11 cellular contexts compared by ENCODE assay signal in genomic region chr7:16604054-16604453, GRCh38. TPM values are rescaled to one million over a fixed set of nuclear protein-coding genes. Genes with fewer than 3 reads are reported as not detected.
DNase-seq lines count a peak whose midpoint lies in the region; ATAC-seq, FAIRE-seq and TF ChIP-seq lines count a peak whose summit lies in the region.
"Had no signal": no experiment of that assay in that cellular context is flagged by ENCODE, and none has a peak within 500 bp of the region (broad histone marks: within the 10 kb centered on the region; RNA-seq: fewer than 3 reads in every experiment).

No MANE protein-coding gene starts in this region.

- BruUV-seq in GM12878 (replicated peaks; lab: Mats Ljungman, UMichigan), result no TSS peak

- 46% methylated on average over 3 of the region's 3 CpGs for WGBS in GM12878 (ENCODE audit: insufficient coverage, insufficient replicate concordance, low lambda C conversion rate, missing lambda C conversion rate)

- TF ChIP-seq CTCF in AG09319 (IDR thresholded peaks at IDR 0.05; ENCODE audit: low read depth, low read length), result peak; percentile 15
- TF ChIP-seq CTCF in GM12878 (IDR thresholded peaks at IDR 0.05 in 2 of 3, conservative IDR thresholded peaks at IDR 0.05 in 1 of 3; ENCODE audit: control insufficient read depth in 2 of 3, extremely low read depth in 1 of 3, insufficient read depth in 1 of 3, low read depth in 3 of 3, low read length in 3 of 3), result peak in 2 of 3 experiments; percentile 10; a peak in 1 of 6 replicates
- no peak for TF ChIP-seq CTCF in left lung (IDR thresholded peaks at IDR 0.05)

- CTCF ChIA-PET in GM12878 (lab: Yijun Ruan, JAX), result no interaction called here

- no peak overlapping the region for H3K4me2 ChIP-seq in GM12878 (ENCODE audit: control insufficient read depth, insufficient read depth)

- no peak for TF ChIP-seq EP300 in Ishikawa (IDR thresholded peaks at IDR 0.05; ENCODE audit: borderline replicate concordance)
- no peak for TF ChIP-seq EP300 in GM12878 (IDR thresholded peaks at IDR 0.05; ENCODE audit: borderline replicate concordance in 1 of 2, control insufficient read depth in 1 of 2, low read depth in 2 of 2, low read length in 2 of 2)

- H3K27ac ChIP-seq in GM12878 (ENCODE audit: control insufficient read depth, insufficient read depth) (no peak overlapping the region), left lung (no peak overlapping the region)
- H3K27ac ChIP-seq: SJCRH30 had no signal

- FAIRE-seq in GM12878 (lab: Jason Lieb, UNC), result no peak

- H3K9ac ChIP-seq in GM12878 (ENCODE audit: control insufficient read depth, insufficient read depth, low read length), result no peak overlapping the region

- peak; percentile 38; the same call in 1 of the 2 replicates for TF ChIP-seq RAD21 in Ishikawa (IDR thresholded peaks at IDR 0.05; ENCODE audit: low read depth)
- 0 out of 2 replicates have a peak, but pooled peaks have one; percentile 26 for TF ChIP-seq RAD21 in GM12878 (IDR thresholded peaks at IDR 0.05; ENCODE audit: insufficient read depth, low read depth, low read length)

- 0 out of 2 replicates have a peak, but pooled peaks cover 2% of the 10 kb centered on the region for H4K20me1 ChIP-seq in GM12878 (ENCODE audit: control insufficient read depth, insufficient read depth)

- no peak for TF ChIP-seq POLR2A in GM12878 (IDR thresholded peaks at IDR 0.05; ENCODE audit: low read depth, low read length)

- SMC1A ChIA-PET in GM12878 (lab: Charles Lee; ENCODE audit: uncharacterized antibody, unreplicated experiment), result no interaction called here

- in situ Hi-C loops in GM12878 (cut with MboI), result no loop called here

- RAD21 ChIA-PET in GM12878 (lab: Charles Lee; ENCODE audit: unreplicated experiment), result no interaction called here

- intact Hi-C loops in GM12878 (cut with micrococcal nuclease; ENCODE audit: unreplicated experiment), result loop anchor here (5.0 kb wide), 1 partner anchor 313 kb away; no protein-coding TSS in a partner anchor
- intact Hi-C loops in left lung (cut with DNase I), result no loop called here

- H3K4me3 ChIP-seq in GM12878 (no peak overlapping the region), left lung (no peak overlapping the region)
- H3K4me3 ChIP-seq: SJCRH30 had no signal

- ATAC-seq in GM12878 (no peak), left lung (peak; percentile 23), HG02938 (IDR thresholded peaks at IDR 0.05; ENCODE audit: unreplicated experiment) (no peak)
- ATAC-seq: activated T-helper 17 cell treated with anti-CD3 and anti-CD28 coated beads, Interleukin-2, amount 50 U/mL, for 72 hours had no signal

- no peak overlapping the region for H2AFZ ChIP-seq in GM12878 (ENCODE audit: control insufficient read depth, low read depth, low read length)

- no peak for DNase-seq in AG09319 (ENCODE audit: extremely low read depth, low read depth)
- no peak for DNase-seq in GM12878 (ENCODE audit: low read depth, low spot score)
- no peak for DNase-seq in left lung
- no peak for DNase-seq in NCI-H345 treated with DMSO at 0.1 percent for 48 hours (lab: John Stamatoyannopoulos, UW; ENCODE audit: unreplicated experiment)
- no peak for DNase-seq in COLO829 (ENCODE audit: low spot score)
- DNase-seq in KG1 (lab: John Stamatoyannopoulos, UW), result no peak
- DNase-seq: NCI-H2081 treated with DMSO at 0.1 percent for 48 hours, SJCRH30 had no signal

- H3K36me3 ChIP-seq in GM12878 (ENCODE audit: control insufficient read depth in 2 of 2, insufficient read depth in 2 of 2, low read length in 1 of 2), result no peaks in the 10 kb centered on the region
- H3K36me3 ChIP-seq in left lung, result peaks cover 0 to 85% of the 10 kb centered on the region in 2 donors

- POLR2A ChIA-PET in GM12878 (lab: Charles Lee), result no interaction called here

- no peaks in the 10 kb centered on the region for H3K79me2 ChIP-seq in GM12878 (ENCODE audit: control insufficient read depth, insufficient read depth, low read length)

- H3K9me3 ChIP-seq in GM12878 (replicated peaks; ENCODE audit: control insufficient read depth, insufficient read depth, low read length), result no peaks in the 10 kb centered on the region
- no peaks in the 10 kb centered on the region for H3K9me3 ChIP-seq in left lung
- H3K9me3 ChIP-seq: SJCRH30 had no signal

- no peaks in the 10 kb centered on the region for H3K4me1 ChIP-seq in GM12878 (ENCODE audit: control insufficient read depth, insufficient read depth, low read length)
- no peaks in the 10 kb centered on the region for H3K4me1 ChIP-seq in left lung
- H3K4me1 ChIP-seq: SJCRH30 had no signal

- H3K27me3 ChIP-seq in GM12878 (replicated peaks in 1 of 2; ENCODE audit: control insufficient read depth in 2 of 2, insufficient read depth in 2 of 2, low read length in 1 of 2) (no peaks in the 10 kb centered on the region), left lung (no peaks in the 10 kb centered on the region)
- H3K27me3 ChIP-seq: SJCRH30 had no signal

TF ChIP-seq in Ishikawa, 13 proteins besides CTCF, POLR2A, EP300 and RAD21:
- no peak for TF ChIP-seq USF1 (IDR thresholded peaks at IDR 0.05)
- TF ChIP-seq YY1 (IDR thresholded peaks at IDR 0.05; ENCODE audit: low read depth), result no peak
- no peak for TF ChIP-seq FOXM1 (IDR thresholded peaks at IDR 0.05; ENCODE audit: borderline replicate concordance, low read depth)
- TF ChIP-seq ZBTB7A (IDR thresholded peaks at IDR 0.05; ENCODE audit: low read depth), result no peak
- no peak for TF ChIP-seq TAF1 (IDR thresholded peaks at IDR 0.05; ENCODE audit: low read depth)
- TF ChIP-seq CREB1 (IDR thresholded peaks at IDR 0.05; ENCODE audit: low read depth), result no peak
TF ChIP-seq in Ishikawa: peak in this region for 0.

TF ChIP-seq in GM12878, 131 proteins besides CTCF, POLR2A, EP300 and RAD21 (continues in another document):
- TF ChIP-seq BACH1 (IDR thresholded peaks at IDR 0.05; ENCODE audit: borderline replicate concordance), result no peak
- TF ChIP-seq ZBTB33 (IDR thresholded peaks at IDR 0.05), result no peak
- no peak for TF ChIP-seq PAX5 (IDR thresholded peaks at IDR 0.05; ENCODE audit: borderline replicate concordance, low read depth, low read length)
- TF ChIP-seq SMARCA5 (IDR thresholded peaks at IDR 0.05), result no peak
- no peak for TF ChIP-seq ZNF274 (IDR thresholded peaks at IDR 0.05; ENCODE audit: insufficient read depth, insufficient read length)
- no peak for TF ChIP-seq BCL11A (IDR thresholded peaks at IDR 0.05; ENCODE audit: low read depth, low read length)
- TF ChIP-seq EZH2 (IDR thresholded peaks at IDR 0.05; ENCODE audit: borderline replicate concordance, control insufficient read depth, low read depth, low read length), result no peak
- TF ChIP-seq POLR2AphosphoS5 (IDR thresholded peaks at IDR 0.05; ENCODE audit: low read length), result no peak

RNA-seq across cellular contexts. Expression of gene ANKMY2, which starts 41.5 kb away (rescaled TPM):
- total RNA-seq in GM12878 (2013; cell fraction: nucleolus; rRNA removed), result not detected in 2 replicates
- total RNA-seq in GM12878 (2014; rRNA removed) (0.11 and 0.16 TPM in 2 replicates), GM12878 (2014; rRNA removed; fragmentation: Illumina TruSeq; extraction: Trizol) (0.32 and 0.45 TPM in 2 replicates), GM12878 (2021) (0.33 and 0.37 TPM in 2 replicates), left lung (10 to 100 TPM; 11.8 to 12.2 TPM)
- 1.0 TPM for polyA plus RNA-seq in GM12878 (2011; ENCODE audit: low read depth)
- polyA plus RNA-seq in GM12878 (2011; rRNA removed) (0.12 and 0.14 TPM in 2 replicates), GM12878 (2014; fragmentation: Illumina TruSeq; extraction: Trizol) (0.28 and 0.36 TPM in 2 replicates), GM12878 (2014; fragmentation: Nextera tagmentation; extraction: Ambion mirVana) (under 1 TPM; 0.31 to 0.37 TPM), GM12878 (2014; rRNA removed) (0.10 and 0.25 TPM in 2 replicates), GM12878 (2016; fragmentation: Nextera tagmentation; extraction: Ambion mirVana) (under 1 TPM; 0.28 to 0.48 TPM)
- 0.04 and 0.12 TPM in 2 replicates for polyA plus RNA-seq in GM12878 (2011; cell fraction: cytosol; rRNA removed)
- 0.13 and 0.18 TPM in 2 replicates for polyA plus RNA-seq in GM12878 (2011; cell fraction: nucleus; rRNA removed)
- 1.1 and 1.2 TPM in 2 replicates for polyA plus RNA-seq in GM12878 (2012)
- 0.26 and 0.37 TPM in 2 replicates for polyA minus RNA-seq in GM12878 (2011; rRNA and poly(A)+ RNA removed)
- polyA minus RNA-seq in GM12878 (2011; cell fraction: cytosol; rRNA and poly(A)+ RNA removed), result not detected in 2 replicates
- polyA minus RNA-seq in GM12878 (2011; cell fraction: nucleus; rRNA and poly(A)+ RNA removed), result not detected in 2 replicates

RNA-seq across cellular contexts. Expression of gene BZW2, which starts 41.9 kb away (rescaled TPM):
- total RNA-seq in GM12878 (2013; cell fraction: nucleolus; rRNA removed), result 0.22 and 0.52 TPM in 2 replicates
- total RNA-seq in GM12878 (2014; rRNA removed) (1.3 TPM in 2 replicates), GM12878 (2014; rRNA removed; fragmentation: Illumina TruSeq; extraction: Trizol) (1.2 and 2.5 TPM in 2 replicates), GM12878 (2021) (1.6 and 2.4 TPM in 2 replicates), left lung (10 to 100 TPM; 39.7 to 50.8 TPM)
- 5.2 TPM for polyA plus RNA-seq in GM12878 (2011; ENCODE audit: low read depth)
- polyA plus RNA-seq in GM12878 (2011; rRNA removed) (2.3 and 3.1 TPM in 2 replicates), GM12878 (2014; fragmentation: Illumina TruSeq; extraction: Trizol) (3.1 and 5.7 TPM in 2 replicates), GM12878 (2014; fragmentation: Nextera tagmentation; extraction: Ambion mirVana) (1 to 10 TPM; 3.8 to 3.9 TPM), GM12878 (2014; rRNA removed) (1.7 and 1.8 TPM in 2 replicates), GM12878 (2016; fragmentation: Nextera tagmentation; extraction: Ambion mirVana) (1 to 10 TPM; 5.8 to 6.8 TPM)
- 2.9 TPM in 2 replicates for polyA plus RNA-seq in GM12878 (2011; cell fraction: cytosol; rRNA removed)
- 1.8 and 1.9 TPM in 2 replicates for polyA plus RNA-seq in GM12878 (2011; cell fraction: nucleus; rRNA removed)
- 6.8 and 7.7 TPM in 2 replicates for polyA plus RNA-seq in GM12878 (2012)
- polyA minus RNA-seq in GM12878 (2011; rRNA and poly(A)+ RNA removed), result 1.1 and 3.5 TPM in 2 replicates
- polyA minus RNA-seq in GM12878 (2011; cell fraction: cytosol; rRNA and poly(A)+ RNA removed), result 3.1 and 3.3 TPM in 2 replicates
- 0.85 and 0.86 TPM in 2 replicates for polyA minus RNA-seq in GM12878 (2011; cell fraction: nucleus; rRNA and poly(A)+ RNA removed)

Comparison
In these comparisons a context has a peak if more than half of its experiments do, and no peak if none do; other contexts are left out.
1. CTCF ChIP-seq: peak in AG09319 (single experiment) and GM12878 (2 of 3); none in left lung (0 of 2).
2. RNA of gene ANKMY2, which starts 41.5 kb away (total RNA-seq): 11.8 to 12.2 TPM in left lung; 0.11 to 0.45 TPM in GM12878; every median in the first group is over 4 times any median in the second.
3. RNA of gene BZW2, which starts 41.9 kb away (total RNA-seq): 39.7 to 50.8 TPM in left lung; 0.22 to 2.5 TPM in GM12878; every median in the first group is over 10 times any median in the second.